20 cellular contexts compared by ENCODE assay signal in the genomic region with DNA sequence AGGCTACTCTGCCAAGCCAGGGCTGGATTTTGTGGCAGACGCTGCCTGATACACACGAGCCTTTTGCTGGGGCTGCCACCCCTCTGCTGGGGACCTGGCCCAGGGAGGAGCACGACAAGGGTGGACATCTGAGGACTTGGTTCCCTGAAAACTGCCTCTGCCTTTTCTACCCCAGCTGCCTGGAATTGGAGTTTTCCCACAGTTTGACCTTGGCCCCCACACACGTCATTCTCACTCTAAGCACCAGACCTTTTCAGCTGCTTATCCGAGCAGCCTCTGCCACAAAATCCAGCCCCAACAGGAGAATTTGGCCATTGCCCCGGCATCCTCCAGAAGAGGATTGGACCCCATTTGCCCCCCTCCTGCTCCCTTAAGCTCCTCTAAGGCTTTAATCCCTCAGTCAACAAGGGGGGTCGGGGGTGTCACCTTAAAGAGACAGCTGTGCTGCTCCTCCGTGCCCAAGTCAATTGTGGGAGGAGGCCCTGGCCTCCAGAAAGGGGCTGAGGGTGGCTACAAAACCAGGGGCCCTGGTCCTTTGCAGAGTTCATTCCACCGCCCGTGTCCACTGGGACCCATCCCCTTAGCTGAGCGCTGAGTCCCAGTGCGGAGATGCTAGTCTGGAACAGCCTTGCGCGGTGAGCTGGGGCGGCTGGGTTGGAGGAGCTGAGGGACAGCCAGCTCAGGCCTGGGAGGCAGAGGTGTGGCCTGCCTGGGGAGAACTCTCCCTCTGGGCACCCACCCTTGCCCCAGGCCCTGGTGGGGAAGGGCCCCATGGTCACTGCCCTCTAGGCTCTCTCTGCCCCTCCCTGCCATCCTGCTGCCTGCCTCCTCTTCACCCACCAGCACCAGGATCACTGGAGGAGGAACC. TPM values are rescaled to one million over a fixed set of nuclear protein-coding genes. Genes with fewer than 3 reads are reported as not detected.
"Had no signal": no experiment of that assay in that cellular context is flagged by ENCODE, and none has a peak within 500 bp of the region (broad histone marks: within the 10 kb centered on the region; RNA-seq: fewer than 3 reads in every experiment).

No MANE protein-coding gene starts in this region.

- FAIRE-seq: TTC549 had no signal

- H3K4me2 ChIP-seq: smooth muscle cell had no signal

- H3K9me3 ChIP-seq: gastrocnemius medialis, transverse colon, vagina had no signal

- DNase-seq: activated CD4-positive, alpha-beta T cell treated with anti-CD3 and anti-CD28 coated beads, Interleukin-2, amount 10 ng/mL, durations not matched to agents 24 days and 14 days; activated CD4-positive, CD25-positive, alpha-beta regulatory T cell; activated CD8-positive, alpha-beta memory T cell treated with anti-CD3 and anti-CD28 coated beads, Interleukin-2, amount 50 U/mL, for 4 hours; activated CD8-positive, alpha-beta T cell treated with anti-CD3 and anti-CD28 coated beads, Interleukin-2, amount 10 ng/mL, durations not matched to agents 7 days and 5 days; activated effector memory CD4-positive, alpha-beta T cell treated with anti-CD3 and anti-CD28 coated beads, Interleukin-2, amount 50 U/mL, for 16 hours; activated T-cell treated with anti-CD3 and anti-CD28 coated beads, Interleukin-2, amount 50 U/mL, for 48 hours; amygdala; brain microvascular endothelial cell; gastrocnemius medialis; islet precursor cell; naive thymus-derived CD4-positive, alpha-beta T cell; transverse colon had no signal

- H3K36me3 ChIP-seq: brain microvascular endothelial cell, transverse colon, vagina had no signal

- H3K27ac ChIP-seq: brain microvascular endothelial cell, epithelial cell of prostate, gastrocnemius medialis, transverse colon, vagina had no signal

- H3K4me3 ChIP-seq: gastrocnemius medialis, smooth muscle cell, transverse colon, vagina had no signal

- H3K27me3 ChIP-seq: brain microvascular endothelial cell, gastrocnemius medialis, transverse colon, vagina had no signal

- H3K4me1 ChIP-seq: transverse colon, vagina had no signal

RNA-seq across cellular contexts. Expression of a gene that starts 42.0 kb away (rescaled TPM):
- total RNA-seq: gastrocnemius medialis, left lobe of liver, lung microvascular endothelial cell, posterior vena cava, smooth muscle cell, transverse colon, vagina had no signal
- polyA plus RNA-seq: right cardiac atrium, smooth muscle cell had no signal
